In genomic region chr2:125582521-125582920, GRCh38 we compare ENCODE assay signal across 9 cellular contexts.
"Had no signal": no experiment of that assay in that cellular context is flagged by ENCODE, and none has a peak within 500 bp of the region (broad histone marks: within the 10 kb centered on the region; RNA-seq: fewer than 3 reads in every experiment).

No MANE protein-coding gene starts in this region.

- H3K4me1 ChIP-seq: HAP-1 had no signal

- H3K4me3 ChIP-seq: GM23248, HAP-1 had no signal

- H3K27ac ChIP-seq: GM23248, HL-60 had no signal

- H3K27me3 Mint-ChIP-seq: IgD-negative memory B cell had no signal

- H3K27ac Mint-ChIP-seq: HFFc6, IgD-negative memory B cell had no signal

- ATAC-seq: HCT116, HepG2 had no signal

- DNase-seq: GM23248, GOT3, H7, HFFc6 had no signal

- H3K36me3 ChIP-seq: HAP-1 had no signal

- H3K4me1 Mint-ChIP-seq: IgD-negative memory B cell had no signal

- H3K4me3 Mint-ChIP-seq: HFFc6, IgD-negative memory B cell had no signal

- H3K9me3 ChIP-seq: HAP-1 had no signal

- H3K36me3 Mint-ChIP-seq: IgD-negative memory B cell had no signal

- FAIRE-seq: HepG2 had no signal
